Comparison of ENCODE assay signal across 28 cellular contexts in the genomic region with DNA sequence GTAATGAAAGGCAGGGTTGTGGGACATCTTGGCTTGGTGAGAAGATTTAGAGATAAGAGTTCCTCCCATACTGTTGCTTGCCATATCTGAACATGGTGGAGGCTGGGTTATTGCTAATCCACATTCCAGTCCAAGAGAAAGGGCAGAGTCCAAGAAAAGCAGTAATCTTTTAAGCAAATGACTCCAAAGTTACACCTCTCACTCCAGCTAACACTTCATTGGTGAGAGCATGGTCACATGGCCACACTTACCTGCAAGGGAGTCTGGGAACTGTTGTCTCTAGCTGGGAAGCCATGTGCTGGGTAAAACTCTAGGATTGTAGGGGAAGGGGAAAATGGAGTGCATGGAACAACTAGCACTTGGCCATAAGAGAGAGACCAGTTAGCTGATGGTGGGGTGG. TPM values are rescaled to one million over a fixed set of nuclear protein-coding genes. Genes with fewer than 3 reads are reported as not detected.
"Had no signal": no experiment of that assay in that cellular context is flagged by ENCODE, and none has a peak within 500 bp of the region (broad histone marks: within the 10 kb centered on the region; RNA-seq: fewer than 3 reads in every experiment).

No MANE protein-coding gene starts in this region.

- FAIRE-seq: endometrium, TTC549 had no signal

- H3K27me3 ChIP-seq: brain microvascular endothelial cell, ovary, thyroid gland had no signal

- H3K36me3 ChIP-seq: brain microvascular endothelial cell, ovary, thyroid gland, WERI-Rb-1 had no signal

- H3K4me3 ChIP-seq: lung, ovary, skin epidermis, thyroid gland had no signal

- ATAC-seq: activated CD8-positive, alpha-beta T cell treated with anti-CD3 and anti-CD28 coated beads, Interleukin-2, amount 10 ng/mL, durations not matched to agents 7 days and 5 days; left lobe of liver; right cardiac atrium had no signal

- H3K27ac ChIP-seq: brain microvascular endothelial cell, ovary, skin epidermis, thyroid gland, WERI-Rb-1 had no signal

- H3K9me3 ChIP-seq: thyroid gland had no signal

- DNase-seq: activated CD4-positive, alpha-beta T cell treated with anti-CD3 and anti-CD28 coated beads for 1 hour; activated CD4-positive, alpha-beta T cell treated with anti-CD3 and anti-CD28 coated beads, Interleukin-2, amount 50 U/mL, for 1 hour; activated CD8-positive, alpha-beta T cell treated with anti-CD3 and anti-CD28 coated beads, Interleukin-2, amount 10 ng/mL, durations not matched to agents 7 days and 5 days; activated gamma-delta T cell; aorta; brain microvascular endothelial cell; caudate nucleus; effector CD4-positive, alpha-beta T cell; erythroblast; foreskin fibroblast; immature natural killer cell; naive B cell; ovary; right cardiac atrium; stimulated activated CD4-positive, alpha-beta T cell treated with anti-CD3 and anti-CD28 coated beads, Interleukin-1b, Interleukin-23, amount 100 ng/mL, for 48 hours; substantia nigra; thyroid gland; WERI-Rb-1 had no signal

RNA-seq across cellular contexts. Expression of a gene that starts 5.6 kb away (rescaled TPM):
- total RNA-seq: activated CD8-positive, alpha-beta T cell treated with anti-CD3 and anti-CD28 coated beads, Interleukin-2, amount 10 ng/mL, durations not matched to agents 7 days and 5 days; activated T-helper 1 cell treated with anti-CD3 and anti-CD28 coated beads, Interleukin-12 subunit alpha, Interleukin-12 subunit beta, Interleukin-2, Interleukin-4 antibody, amounts not matched to agents 30 ng/mL and 10 ng/mL and 1 ng/mL, durations not matched to agents 14 hours and 24 hours and 36 hours; aorta; fibroblast of lung; left lobe of liver; mesenteric fat pad; mucosa of gallbladder had no signal
- polyA plus RNA-seq: aorta, fibroblast of lung, ovary had no signal

RNA-seq across cellular contexts. Expression of a gene that starts 15.2 kb away (rescaled TPM):
- total RNA-seq: activated CD8-positive, alpha-beta T cell treated with anti-CD3 and anti-CD28 coated beads, Interleukin-2, amount 10 ng/mL, durations not matched to agents 7 days and 5 days; activated T-helper 1 cell treated with anti-CD3 and anti-CD28 coated beads, Interleukin-12 subunit alpha, Interleukin-12 subunit beta, Interleukin-2, Interleukin-4 antibody, amounts not matched to agents 30 ng/mL and 10 ng/mL and 1 ng/mL, durations not matched to agents 14 hours and 24 hours and 36 hours; fibroblast of lung; left lobe of liver; pulmonary artery endothelial cell had no signal
- polyA plus RNA-seq: aorta, fibroblast of lung had no signal
